1 cellular context compared by ENCODE assay signal in genomic region chr4:4995103-4995761, GRCh38.
TF ChIP-seq lines count a peak whose summit lies in the region.

No MANE protein-coding gene starts in this region.

TF ChIP-seq in K562, 482 proteins besides CTCF, POLR2A, EP300 and RAD21 (continues in another document):
- TF ChIP-seq ZNF318 (IDR thresholded peaks at IDR 0.05; ENCODE audit: borderline replicate concordance in 1 of 2, low read depth in 1 of 2) (no peak), PTRF (tag; IDR thresholded peaks at IDR 0.05) (no peak), ZBTB12 (CRISPR knock-in tag; IDR thresholded peaks at IDR 0.05) (no peak), XRCC5 (IDR thresholded peaks at IDR 0.05; ENCODE audit: low read depth, low read length) (no peak), ZNF589 (CRISPR knock-in tag; IDR thresholded peaks at IDR 0.05; ENCODE audit: low read depth) (no peak), BRF1 (IDR thresholded peaks at IDR 0.05; ENCODE audit: borderline replicate concordance, extremely low read depth, insufficient read length) (no peak), ZNF324 (CRISPR knock-in tag; IDR thresholded peaks at IDR 0.05) (no peak), TFAP4 (CRISPR knock-in tag; IDR thresholded peaks at IDR 0.05; ENCODE audit: borderline replicate concordance) (no peak), ZNF431 (CRISPR knock-in tag; IDR thresholded peaks at IDR 0.05) (no peak), ZNF778 (CRISPR knock-in tag; IDR thresholded peaks at IDR 0.05) (no peak), NBN (IDR thresholded peaks at IDR 0.05; ENCODE audit: low read depth) (no peak), BDP1 (IDR thresholded peaks at IDR 0.05; ENCODE audit: insufficient read depth, insufficient read length) (no peak), ZNF75A (CRISPR knock-in tag; IDR thresholded peaks at IDR 0.05) (no peak), ARID2 (IDR thresholded peaks at IDR 0.05) (peak; percentile 63; the same call in 1 of the 2 replicates), CHD1 (IDR thresholded peaks at IDR 0.05; ENCODE audit: low read length) (no peak), ZNF699 (CRISPR knock-in tag; IDR thresholded peaks at IDR 0.05; ENCODE audit: insufficient replicate concordance) (no peak), SIRT6 (IDR thresholded peaks at IDR 0.05; ENCODE audit: low read depth, low read length) (no peak), SRSF9 (IDR thresholded peaks at IDR 0.05; ENCODE audit: borderline replicate concordance, low read depth, low read length) (no peak), ZNF274 (IDR thresholded peaks at IDR 0.05; ENCODE audit: borderline replicate concordance, low read depth, low read length) (no peak), YBX1 (IDR thresholded peaks at IDR 0.05) (no peak), GABPA (tag; conservative IDR thresholded peaks at IDR 0.05; ENCODE audit: low read depth) (no peak), MAZ (CRISPR knock-in tag; conservative IDR thresholded peaks at IDR 0.05 in 1 of 2, IDR thresholded peaks at IDR 0.05 in 1 of 2) (peak in 1 of 2 experiments; percentile 48; a peak in 1 of 4 replicates), ASH1L (IDR thresholded peaks at IDR 0.05; ENCODE audit: borderline replicate concordance, low read depth, partially characterized antibody) (no peak), SREBF2 (CRISPR knock-in tag; IDR thresholded peaks at IDR 0.05) (no peak), NFIX (CRISPR knock-in tag; IDR thresholded peaks at IDR 0.05; ENCODE audit: low read depth) (no peak), ZNF197 (CRISPR knock-in tag; IDR thresholded peaks at IDR 0.05; ENCODE audit: low read depth) (no peak), FOXJ3 (CRISPR knock-in tag; IDR thresholded peaks at IDR 0.05) (no peak), NCOA1 (IDR thresholded peaks at IDR 0.05; ENCODE audit: low read depth) (no peak), HNRNPK (IDR thresholded peaks at IDR 0.05; ENCODE audit: low read depth, low read length, poor library complexity, severe bottlenecking) (no peak), ZNF212 (CRISPR knock-in tag; IDR thresholded peaks at IDR 0.05) (no peak), HMGXB4 (CRISPR knock-in tag; IDR thresholded peaks at IDR 0.05) (no peak), ARID3B (CRISPR knock-in tag; IDR thresholded peaks at IDR 0.05; ENCODE audit: borderline replicate concordance) (no peak), ZKSCAN3 (CRISPR knock-in tag; IDR thresholded peaks at IDR 0.05) (0 out of 2 replicates have a peak, but pooled peaks have one; percentile 55), MYNN (IDR thresholded peaks at IDR 0.05) (no peak), MYNN (CRISPR knock-in tag; IDR thresholded peaks at IDR 0.05) (no peak), ATF7 (IDR thresholded peaks at IDR 0.05) (0 out of 2 replicates have a peak, but pooled peaks have one; percentile 36), ZC3H4 (CRISPR knock-in tag; IDR thresholded peaks at IDR 0.05; ENCODE audit: borderline replicate concordance) (no peak), CBX5 (IDR thresholded peaks at IDR 0.05; ENCODE audit: borderline replicate concordance, low read depth) (no peak), FOXA3 (CRISPR knock-in tag; conservative IDR thresholded peaks at IDR 0.05 in 1 of 2, IDR thresholded peaks at IDR 0.05 in 1 of 2) (no peak), ZNF592 (IDR thresholded peaks at IDR 0.05) (no peak), MAFK (IDR thresholded peaks at IDR 0.05; ENCODE audit: low read length) (peak; percentile 26; the same call in 1 of the 2 replicates), SMAD2 (IDR thresholded peaks at IDR 0.05; ENCODE audit: low read depth, low read length) (no peak), HEY1 (CRISPR knock-in tag; IDR thresholded peaks at IDR 0.05; ENCODE audit: borderline replicate concordance) (no peak), ZSCAN32 (CRISPR knock-in tag; IDR thresholded peaks at IDR 0.05) (no peak), IRF2 (CRISPR knock-in tag; IDR thresholded peaks at IDR 0.05) (no peak), ZNF785 (CRISPR knock-in tag; IDR thresholded peaks at IDR 0.05) (no peak), ARNT (IDR thresholded peaks at IDR 0.05) (no peak), ELK3 (CRISPR knock-in tag; IDR thresholded peaks at IDR 0.05) (no peak), HSF4 (CRISPR knock-in tag; IDR thresholded peaks at IDR 0.05; ENCODE audit: borderline replicate concordance) (no peak)
